Comparison of ENCODE assay signal across 20 cellular contexts in the genomic region with DNA sequence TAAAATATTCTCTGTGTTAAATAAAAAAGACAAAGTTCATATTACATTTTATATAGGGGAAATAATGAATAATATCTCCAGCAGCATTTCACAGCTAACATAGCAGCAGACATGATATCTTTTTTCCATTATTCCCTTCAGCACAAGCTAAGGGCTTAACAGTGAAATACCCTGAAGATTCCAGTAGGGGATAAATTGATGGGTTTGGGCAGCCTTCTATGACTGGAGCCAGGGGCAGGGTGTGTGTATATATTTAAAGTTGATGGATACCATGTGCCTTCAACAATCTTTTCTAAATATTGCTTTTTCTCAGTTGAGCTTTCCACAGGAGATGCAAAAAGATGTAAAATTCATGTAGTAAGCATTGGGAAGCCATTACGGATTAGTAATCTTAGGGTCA.
DNase-seq lines count a peak whose midpoint lies in the region; ATAC-seq, FAIRE-seq and TF ChIP-seq lines count a peak whose summit lies in the region.
"Had no signal": no experiment of that assay in that cellular context is flagged by ENCODE, and none has a peak within 500 bp of the region (broad histone marks: within the 10 kb centered on the region; RNA-seq: fewer than 3 reads in every experiment).

No MANE protein-coding gene starts in this region.

- no peaks in the 10 kb centered on the region; the same call in 1 of the 2 replicates for H3K9me2 ChIP-seq in GM23248 (ENCODE audit: insufficient read depth)

- H3F3A ChIP-seq in GM23248 (ENCODE audit: insufficient read depth) = peaks cover 3% of the 10 kb centered on the region; the same call in 1 of the 2 replicates

- H3K56ac ChIP-seq in H9 (ENCODE audit: insufficient read length, low read depth, low read length) (no peak overlapping the region), H1 (replicated peaks; ENCODE audit: insufficient read length, low read depth, low read length) (no peak overlapping the region)

- TF ChIP-seq CTCF in H9 (conservative IDR thresholded peaks at IDR 0.05) (peak; percentile 29; the same call in 2 of the 3 replicates), H1 (IDR thresholded peaks at IDR 0.05; ENCODE audit: control extremely low read depth in 1 of 3, insufficient read depth in 1 of 3, low read depth in 1 of 3, low read length in 3 of 3) (peak in 2 of 3 experiments; percentile 2 to 10; a peak in 1 of 4 replicates)

- H3K18ac ChIP-seq in H9 (ENCODE audit: insufficient read length, low read depth, low read length) (no peak overlapping the region), H1 (ENCODE audit: extremely low read depth, low read length) (no peak overlapping the region)

- H2AFZ ChIP-seq in H9 (ENCODE audit: low read length) = no peak overlapping the region
- no peak overlapping the region for H2AFZ ChIP-seq in H1 (ENCODE audit: low read length)
- no peak overlapping the region for H2AFZ ChIP-seq in GM23248

- H3K27me3 ChIP-seq in H9 (ENCODE audit: insufficient read depth, low read length) (no peaks in the 10 kb centered on the region), H1 (replicated peaks in 1 of 4; ENCODE audit: control insufficient read depth in 3 of 4, extremely low read depth in 1 of 4, insufficient read depth in 3 of 4, low read length in 3 of 4) (no peaks in the 10 kb centered on the region), GM23248 (replicated peaks; ENCODE audit: insufficient read depth) (no peaks in the 10 kb centered on the region)

- H3K23ac ChIP-seq in H9 (ENCODE audit: insufficient read length, low read depth, low read length) (no peak overlapping the region), H1 (ENCODE audit: insufficient read length) (no peak overlapping the region)

- no peak overlapping the region for H3K9ac ChIP-seq in H9 (ENCODE audit: extremely low read depth, insufficient read length, low read length)
- no peak overlapping the region for H3K9ac ChIP-seq in H1 (replicated peaks in 1 of 4; ENCODE audit: extremely low read depth in 1 of 4, low read depth in 3 of 4, low read length in 3 of 4)
- no peak overlapping the region for H3K9ac ChIP-seq in GM23248
- H3K9ac ChIP-seq: KMS-11 had no signal

- H3K23me2 ChIP-seq in H9 (ENCODE audit: insufficient read length, low read depth, low read length, poor library complexity, severe bottlenecking) (no peaks in the 10 kb centered on the region), H1 (ENCODE audit: low read depth, low read length) (no peaks in the 10 kb centered on the region; the same call in 1 of the 2 replicates)

- DNase-seq in H9 (no peak), NCI-H69 (lab: John Stamatoyannopoulos, UW) (peak; percentile 11), H1 (ENCODE audit: low read depth in 1 of 2, low spot score in 2 of 2) (no peak), NCI-H2171 treated with DMSO at 0.1 percent for 48 hours (lab: John Stamatoyannopoulos, UW) (no peak), GM23248 (no peak)
- no peak for DNase-seq in activated CD8-positive, alpha-beta memory T cell treated with anti-CD3 and anti-CD28 coated beads, Interleukin-2, amount 10 ng/mL, durations not matched to agents 7 days and 5 days
- DNase-seq: ACHN; Caco-2; CD4-positive, alpha-beta T cell; DMS153; DMS79; GDM1; HCEC 1CT had no signal

- H4K8ac ChIP-seq in H9 (replicated peaks; ENCODE audit: insufficient read length, low read depth, low read length) (no peak overlapping the region), H1 (ENCODE audit: extremely low read depth, insufficient read depth, low read length) (no peak overlapping the region)

- H2BK12ac ChIP-seq in H9 (ENCODE audit: insufficient read length, low read depth, low read length) (no peak overlapping the region), H1 (ENCODE audit: low read depth, low read length) (no peak overlapping the region)

- H3K27me3 Mint-ChIP-seq in H9 (ENCODE audit: low read depth) = no peaks in the 10 kb centered on the region
- H3K27me3 Mint-ChIP-seq in activated CD8-positive, alpha-beta memory T cell treated with anti-CD3 and anti-CD28 coated beads, Interleukin-2, amount 10 ng/mL, durations not matched to agents 7 days and 5 days = no peaks in the 10 kb centered on the region
- H3K27me3 Mint-ChIP-seq: CD4-positive, alpha-beta T cell had no signal

- in situ Hi-C loops in GM23248 (cut with MboI) = no loop called here

- H4K91ac ChIP-seq in H9 (ENCODE audit: insufficient read length, low read depth, low read length) (no peak overlapping the region), H1 (replicated peaks; ENCODE audit: insufficient read length, low read length) (no peak overlapping the region)

- TF ChIP-seq EP300 in H1 (IDR thresholded peaks at IDR 0.05; ENCODE audit: borderline replicate concordance in 1 of 2, low read depth in 2 of 2, low read length in 2 of 2) = no peak

- H3K27ac ChIP-seq in H9 (ENCODE audit: insufficient read length, low read depth, low read length) (no peak overlapping the region), H1 (ENCODE audit: low read depth, low read length) (no peak overlapping the region), GM23248 (no peak overlapping the region)
- H3K27ac ChIP-seq: C4-2B, HL-60, KMS-11 had no signal

- no peak overlapping the region for H3K4me3 Mint-ChIP-seq in H9
- no peak overlapping the region for H3K4me3 Mint-ChIP-seq in activated CD8-positive, alpha-beta memory T cell treated with anti-CD3 and anti-CD28 coated beads, Interleukin-2, amount 10 ng/mL, durations not matched to agents 7 days and 5 days
- H3K4me3 Mint-ChIP-seq: CD4-positive, alpha-beta T cell had no signal

- H2BK20ac ChIP-seq in H9 (ENCODE audit: low read depth, low read length, poor library complexity, severe bottlenecking) (no peak overlapping the region), H1 (ENCODE audit: low read length) (no peak overlapping the region)

- FAIRE-seq in H1 (lab: Jason Lieb, UNC) = no peak
- FAIRE-seq: A204.1, GM12892, GM18507 had no signal

- H2BK15ac ChIP-seq in H9 (ENCODE audit: low read depth, low read length) (no peak overlapping the region), H1 (ENCODE audit: low read length) (no peak overlapping the region)

- no peaks in the 10 kb centered on the region for H4K20me1 ChIP-seq in H9 (ENCODE audit: control insufficient read depth, insufficient read depth, insufficient read length)
- no peaks in the 10 kb centered on the region for H4K20me1 ChIP-seq in H1 (replicated peaks in 1 of 2; ENCODE audit: control insufficient read depth in 1 of 2, insufficient read depth in 2 of 2, low read length in 2 of 2)
- H4K20me1 ChIP-seq in GM23248 (ENCODE audit: insufficient read depth) = no peaks in the 10 kb centered on the region

- H3K4me1 ChIP-seq in H9 (ENCODE audit: insufficient read depth, low read length) (no peaks in the 10 kb centered on the region), H1 (replicated peaks in 1 of 4; ENCODE audit: control insufficient read depth in 3 of 4, insufficient read depth in 4 of 4, low read length in 3 of 4) (no peaks in the 10 kb centered on the region), GM23248 (ENCODE audit: insufficient read depth) (no peaks in the 10 kb centered on the region)

- H3K14ac ChIP-seq in H9 (ENCODE audit: insufficient read depth, low read length) (no peak overlapping the region), H1 (ENCODE audit: insufficient read length) (no peak overlapping the region)

- H2BK5ac ChIP-seq in H9 (ENCODE audit: insufficient read length, low read length) (no peak overlapping the region), H1 (ENCODE audit: low read depth, low read length) (no peak overlapping the region)

- H3K4me3 ChIP-seq in H1 (ENCODE audit: extremely low read depth in 1 of 4, insufficient read depth in 2 of 4, low read depth in 3 of 4, low read length in 4 of 4) (no peak overlapping the region), GM23248 (no peak overlapping the region)

- H2BK120ac ChIP-seq in H9 (ENCODE audit: low read depth, low read length, poor library complexity, severe bottlenecking) (no peak overlapping the region), H1 (replicated peaks; ENCODE audit: low read depth, low read length) (no peak overlapping the region)

- no peak overlapping the region for H3T11ph ChIP-seq in H9 (ENCODE audit: low read length)

- CTCF ChIA-PET in H1 (lab: Charles Lee; ENCODE audit: partially characterized antibody) = interaction anchor here (0.6 to 2.1 kb wide), 12 partner anchors 9 to 439 kb away, joined by 3 to 7 read pairs (median 3); a partner anchor contains a TSS
- CTCF ChIA-PET in activated CD8-positive, alpha-beta memory T cell treated with anti-CD3 and anti-CD28 coated beads, Interleukin-2, amount 10 ng/mL, durations not matched to agents 7 days and 5 days (lab: Charles Lee) = interaction anchor here (1.5 kb wide), 1 partner anchor 13 kb away, joined by 3 read pairs; no protein-coding TSS in a partner anchor

- H3K79me1 ChIP-seq in H9 (ENCODE audit: insufficient read depth, low read depth, low read length, poor library complexity, severe bottlenecking) (no peaks in the 10 kb centered on the region), H1 (ENCODE audit: low read depth, low read length) (no peaks in the 10 kb centered on the region)

- H3K4me2 ChIP-seq in H9 (ENCODE audit: insufficient read depth, insufficient read length, low read length) = no peak overlapping the region
- no peak overlapping the region for H3K4me2 ChIP-seq in H1 (ENCODE audit: insufficient read depth in 1 of 2, low read depth in 2 of 2, low read length in 2 of 2)
- no peak overlapping the region for H3K4me2 ChIP-seq in GM23248 (ENCODE audit: unreplicated experiment)
- H3K4me2 ChIP-seq: KMS-11 had no signal

- H3K36me3 ChIP-seq in H1 (ENCODE audit: control insufficient read depth in 2 of 4, insufficient read depth in 4 of 4, low read length in 3 of 4) = no peaks in the 10 kb centered on the region
- no peaks in the 10 kb centered on the region for H3K36me3 ChIP-seq in GM23248 (ENCODE audit: low read depth)

- TF ChIP-seq POLR2A in H1 (IDR thresholded peaks at IDR 0.05; ENCODE audit: control extremely low read depth in 1 of 2, low read depth in 2 of 2, low read length in 2 of 2) = no peak

- no peak overlapping the region for H2AK5ac ChIP-seq in H9 (ENCODE audit: insufficient read length, low read length)
- H2AK5ac ChIP-seq in H1 (ENCODE audit: low read depth, low read length) = no peak overlapping the region

- TF ChIP-seq RAD21 in H1 (IDR thresholded peaks at IDR 0.05 in 1 of 2, conservative IDR thresholded peaks at IDR 0.05 in 1 of 2; ENCODE audit: low read depth in 2 of 2, low read length in 2 of 2) = peak in 1 of 2 experiments; percentile 9; a peak in 1 of 4 replicates

- no peaks in the 10 kb centered on the region for H3K9me3 Mint-ChIP-seq in H9
- peaks cover 3% of the 10 kb centered on the region for H3K9me3 Mint-ChIP-seq in activated CD8-positive, alpha-beta memory T cell treated with anti-CD3 and anti-CD28 coated beads, Interleukin-2, amount 10 ng/mL, durations not matched to agents 7 days and 5 days (ENCODE audit: low read depth)

- H3K36me3 Mint-ChIP-seq in H9 (ENCODE audit: insufficient read depth in 1 of 3, low read depth in 3 of 3) = no peaks in the 10 kb centered on the region; a peak in 1 of 7 replicates
- H3K36me3 Mint-ChIP-seq in activated CD8-positive, alpha-beta memory T cell treated with anti-CD3 and anti-CD28 coated beads, Interleukin-2, amount 10 ng/mL, durations not matched to agents 7 days and 5 days = no peaks in the 10 kb centered on the region

- H3K9me3 ChIP-seq in H9 (ENCODE audit: control insufficient read depth, low read depth, low read length) = no peaks in the 10 kb centered on the region
- no peaks in the 10 kb centered on the region for H3K9me3 ChIP-seq in H1 (ENCODE audit: insufficient read depth in 2 of 2, low read depth in 1 of 2, low read length in 1 of 2)
- no peaks in the 10 kb centered on the region for H3K9me3 ChIP-seq in GM23248 (ENCODE audit: low read depth)

- POLR2A ChIA-PET in H1 (lab: Charles Lee; ENCODE audit: partially characterized antibody) = no interaction called here

- H3K4ac ChIP-seq in H9 (ENCODE audit: low read depth, low read length) = no peak overlapping the region
- H3K4ac ChIP-seq in H1 (replicated peaks; ENCODE audit: insufficient read length, low read depth, low read length) = no peak overlapping the region

- H3K4me1 Mint-ChIP-seq in H9 = no peaks in the 10 kb centered on the region
- no peaks in the 10 kb centered on the region for H3K4me1 Mint-ChIP-seq in activated CD8-positive, alpha-beta memory T cell treated with anti-CD3 and anti-CD28 coated beads, Interleukin-2, amount 10 ng/mL, durations not matched to agents 7 days and 5 days

- H3K79me2 ChIP-seq in H9 (ENCODE audit: insufficient read depth, low read length) = no peaks in the 10 kb centered on the region
- no peaks in the 10 kb centered on the region for H3K79me2 ChIP-seq in H1 (ENCODE audit: control insufficient read depth in 1 of 2, insufficient read depth in 2 of 2, low read length in 2 of 2)
- H3K79me2 ChIP-seq in GM23248 (ENCODE audit: insufficient read depth) = no peaks in the 10 kb centered on the region

- no peak for ATAC-seq in activated CD8-positive, alpha-beta memory T cell treated with anti-CD3 and anti-CD28 coated beads, Interleukin-2, amount 10 ng/mL, durations not matched to agents 7 days and 5 days
- ATAC-seq in HG03571 (IDR thresholded peaks at IDR 0.05; ENCODE audit: unreplicated experiment) = no peak

- no peak overlapping the region for H3K27ac Mint-ChIP-seq in H9
- no peak overlapping the region for H3K27ac Mint-ChIP-seq in activated CD8-positive, alpha-beta memory T cell treated with anti-CD3 and anti-CD28 coated beads, Interleukin-2, amount 10 ng/mL, durations not matched to agents 7 days and 5 days
- H3K27ac Mint-ChIP-seq: CD4-positive, alpha-beta T cell had no signal

- WGBS in H9 (ENCODE audit: extremely low coverage, insufficient read length, low lambda C conversion rate) = no CpG with 5 or more reads among the region's 1 CpG
- WGBS in H1 (ENCODE audit: extremely low coverage in 1 of 2, insufficient coverage in 1 of 2, insufficient read length in 1 of 2, insufficient replicate concordance in 2 of 2, low coverage in 1 of 2, low lambda C conversion rate in 2 of 2, missing lambda C conversion rate in 1 of 2), 2 experiments = 87% methylated on average over 1 of the region's 1 CpG; no CpG with 5 or more reads in 1 of the 2 experiments
- WGBS in GM23248 (ENCODE audit: low coverage in 1 of 2, low lambda C conversion rate in 2 of 2, missing lambda C conversion rate in 2 of 2), 2 experiments = 93 to 96% methylated on average over 1 of the region's 1 CpG

- H4K5ac ChIP-seq in H9 (ENCODE audit: insufficient read length, low read depth, low read length) = no peak overlapping the region
- no peak overlapping the region for H4K5ac ChIP-seq in H1 (ENCODE audit: insufficient read length, low read depth, low read length)
